In the genomic region with DNA sequence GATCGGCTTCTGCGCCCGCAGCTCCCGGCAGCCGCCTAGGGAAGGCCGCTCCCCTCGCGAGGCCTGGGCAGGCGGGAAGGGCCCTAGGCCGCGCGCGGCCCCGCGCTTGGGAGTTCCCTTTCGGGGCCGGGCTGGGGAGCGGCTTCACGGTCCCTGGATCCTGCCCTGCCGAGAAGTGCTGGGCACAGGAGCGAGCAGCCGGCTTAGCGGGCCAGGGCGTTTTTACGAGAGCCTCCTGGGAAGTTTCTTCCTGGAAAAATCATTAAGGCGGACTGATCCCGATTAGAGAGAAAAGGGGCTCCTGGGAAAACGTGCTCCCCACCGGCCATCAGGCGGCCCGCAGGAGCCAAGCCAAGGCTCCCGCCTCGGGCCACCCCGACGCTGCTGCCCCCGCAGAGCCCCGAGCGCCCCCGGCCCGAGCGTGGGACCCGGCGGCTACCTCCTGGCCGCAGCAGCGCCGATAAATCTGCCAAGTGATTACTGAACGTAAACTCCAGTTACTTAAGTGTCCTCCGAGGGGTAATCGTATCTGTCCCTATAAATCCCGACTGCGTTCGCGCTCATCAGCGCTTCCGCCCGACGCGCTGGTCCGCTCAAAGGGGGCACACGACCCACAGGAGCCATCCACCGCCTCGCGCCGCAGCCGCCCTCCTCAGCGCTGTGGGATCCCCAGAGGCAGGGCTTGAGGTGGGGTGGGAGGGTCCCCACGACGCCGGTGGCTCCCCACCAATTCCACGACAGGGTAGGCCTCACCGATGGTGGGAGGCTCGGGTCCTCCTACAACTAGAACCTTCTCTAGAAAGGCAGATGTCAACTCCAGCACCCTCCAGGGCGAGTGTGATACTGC, we compare ENCODE assay signal across 1 cellular context.
TF ChIP-seq lines count a peak whose summit lies in the region.

No MANE protein-coding gene starts in this region.

TF ChIP-seq in HEK293, 187 proteins besides CTCF, POLR2A, EP300 and RAD21 (continued from another document and continues in another):
- TF ChIP-seq, protein P1, sequence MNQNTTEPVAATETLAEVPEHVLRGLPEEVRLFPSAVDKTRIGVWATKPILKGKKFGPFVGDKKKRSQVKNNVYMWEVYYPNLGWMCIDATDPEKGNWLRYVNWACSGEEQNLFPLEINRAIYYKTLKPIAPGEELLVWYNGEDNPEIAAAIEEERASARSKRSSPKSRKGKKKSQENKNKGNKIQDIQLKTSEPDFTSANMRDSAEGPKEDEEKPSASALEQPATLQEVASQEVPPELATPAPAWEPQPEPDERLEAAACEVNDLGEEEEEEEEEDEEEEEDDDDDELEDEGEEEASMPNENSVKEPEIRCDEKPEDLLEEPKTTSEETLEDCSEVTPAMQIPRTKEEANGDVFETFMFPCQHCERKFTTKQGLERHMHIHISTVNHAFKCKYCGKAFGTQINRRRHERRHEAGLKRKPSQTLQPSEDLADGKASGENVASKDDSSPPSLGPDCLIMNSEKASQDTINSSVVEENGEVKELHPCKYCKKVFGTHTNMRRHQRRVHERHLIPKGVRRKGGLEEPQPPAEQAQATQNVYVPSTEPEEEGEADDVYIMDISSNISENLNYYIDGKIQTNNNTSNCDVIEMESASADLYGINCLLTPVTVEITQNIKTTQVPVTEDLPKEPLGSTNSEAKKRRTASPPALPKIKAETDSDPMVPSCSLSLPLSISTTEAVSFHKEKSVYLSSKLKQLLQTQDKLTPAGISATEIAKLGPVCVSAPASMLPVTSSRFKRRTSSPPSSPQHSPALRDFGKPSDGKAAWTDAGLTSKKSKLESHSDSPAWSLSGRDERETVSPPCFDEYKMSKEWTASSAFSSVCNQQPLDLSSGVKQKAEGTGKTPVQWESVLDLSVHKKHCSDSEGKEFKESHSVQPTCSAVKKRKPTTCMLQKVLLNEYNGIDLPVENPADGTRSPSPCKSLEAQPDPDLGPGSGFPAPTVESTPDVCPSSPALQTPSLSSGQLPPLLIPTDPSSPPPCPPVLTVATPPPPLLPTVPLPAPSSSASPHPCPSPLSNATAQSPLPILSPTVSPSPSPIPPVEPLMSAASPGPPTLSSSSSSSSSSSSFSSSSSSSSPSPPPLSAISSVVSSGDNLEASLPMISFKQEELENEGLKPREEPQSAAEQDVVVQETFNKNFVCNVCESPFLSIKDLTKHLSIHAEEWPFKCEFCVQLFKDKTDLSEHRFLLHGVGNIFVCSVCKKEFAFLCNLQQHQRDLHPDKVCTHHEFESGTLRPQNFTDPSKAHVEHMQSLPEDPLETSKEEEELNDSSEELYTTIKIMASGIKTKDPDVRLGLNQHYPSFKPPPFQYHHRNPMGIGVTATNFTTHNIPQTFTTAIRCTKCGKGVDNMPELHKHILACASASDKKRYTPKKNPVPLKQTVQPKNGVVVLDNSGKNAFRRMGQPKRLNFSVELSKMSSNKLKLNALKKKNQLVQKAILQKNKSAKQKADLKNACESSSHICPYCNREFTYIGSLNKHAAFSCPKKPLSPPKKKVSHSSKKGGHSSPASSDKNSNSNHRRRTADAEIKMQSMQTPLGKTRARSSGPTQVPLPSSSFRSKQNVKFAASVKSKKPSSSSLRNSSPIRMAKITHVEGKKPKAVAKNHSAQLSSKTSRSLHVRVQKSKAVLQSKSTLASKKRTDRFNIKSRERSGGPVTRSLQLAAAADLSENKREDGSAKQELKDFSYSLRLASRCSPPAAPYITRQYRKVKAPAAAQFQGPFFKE (tag by site-specific recombination; IDR thresholded peaks at IDR 0.05; ENCODE audit: borderline replicate concordance) = no peak
- TF ChIP-seq RBAK (tag by site-specific recombination; IDR thresholded peaks at IDR 0.05) = no peak
- TF ChIP-seq ZNF670 (tag by site-specific recombination; IDR thresholded peaks at IDR 0.05; ENCODE audit: low read depth) = no peak
- TF ChIP-seq, protein P2, sequence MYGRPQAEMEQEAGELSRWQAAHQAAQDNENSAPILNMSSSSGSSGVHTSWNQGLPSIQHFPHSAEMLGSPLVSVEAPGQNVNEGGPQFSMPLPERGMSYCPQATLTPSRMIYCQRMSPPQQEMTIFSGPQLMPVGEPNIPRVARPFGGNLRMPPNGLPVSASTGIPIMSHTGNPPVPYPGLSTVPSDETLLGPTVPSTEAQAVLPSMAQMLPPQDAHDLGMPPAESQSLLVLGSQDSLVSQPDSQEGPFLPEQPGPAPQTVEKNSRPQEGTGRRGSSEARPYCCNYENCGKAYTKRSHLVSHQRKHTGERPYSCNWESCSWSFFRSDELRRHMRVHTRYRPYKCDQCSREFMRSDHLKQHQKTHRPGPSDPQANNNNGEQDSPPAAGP (tag by site-specific recombination; IDR thresholded peaks at IDR 0.05) = no peak
- TF ChIP-seq SP7 (tag by site-specific recombination; IDR thresholded peaks at IDR 0.05) = no peak
- TF ChIP-seq ZNF510 (tag by site-specific recombination; IDR thresholded peaks at IDR 0.05; ENCODE audit: insufficient replicate concordance) = no peak
- TF ChIP-seq, protein P3, sequence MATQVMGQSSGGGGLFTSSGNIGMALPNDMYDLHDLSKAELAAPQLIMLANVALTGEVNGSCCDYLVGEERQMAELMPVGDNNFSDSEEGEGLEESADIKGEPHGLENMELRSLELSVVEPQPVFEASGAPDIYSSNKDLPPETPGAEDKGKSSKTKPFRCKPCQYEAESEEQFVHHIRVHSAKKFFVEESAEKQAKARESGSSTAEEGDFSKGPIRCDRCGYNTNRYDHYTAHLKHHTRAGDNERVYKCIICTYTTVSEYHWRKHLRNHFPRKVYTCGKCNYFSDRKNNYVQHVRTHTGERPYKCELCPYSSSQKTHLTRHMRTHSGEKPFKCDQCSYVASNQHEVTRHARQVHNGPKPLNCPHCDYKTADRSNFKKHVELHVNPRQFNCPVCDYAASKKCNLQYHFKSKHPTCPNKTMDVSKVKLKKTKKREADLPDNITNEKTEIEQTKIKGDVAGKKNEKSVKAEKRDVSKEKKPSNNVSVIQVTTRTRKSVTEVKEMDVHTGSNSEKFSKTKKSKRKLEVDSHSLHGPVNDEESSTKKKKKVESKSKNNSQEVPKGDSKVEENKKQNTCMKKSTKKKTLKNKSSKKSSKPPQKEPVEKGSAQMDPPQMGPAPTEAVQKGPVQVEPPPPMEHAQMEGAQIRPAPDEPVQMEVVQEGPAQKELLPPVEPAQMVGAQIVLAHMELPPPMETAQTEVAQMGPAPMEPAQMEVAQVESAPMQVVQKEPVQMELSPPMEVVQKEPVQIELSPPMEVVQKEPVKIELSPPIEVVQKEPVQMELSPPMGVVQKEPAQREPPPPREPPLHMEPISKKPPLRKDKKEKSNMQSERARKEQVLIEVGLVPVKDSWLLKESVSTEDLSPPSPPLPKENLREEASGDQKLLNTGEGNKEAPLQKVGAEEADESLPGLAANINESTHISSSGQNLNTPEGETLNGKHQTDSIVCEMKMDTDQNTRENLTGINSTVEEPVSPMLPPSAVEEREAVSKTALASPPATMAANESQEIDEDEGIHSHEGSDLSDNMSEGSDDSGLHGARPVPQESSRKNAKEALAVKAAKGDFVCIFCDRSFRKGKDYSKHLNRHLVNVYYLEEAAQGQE (tag by site-specific recombination; IDR thresholded peaks at IDR 0.05) = no peak
- TF ChIP-seq, protein P4, sequence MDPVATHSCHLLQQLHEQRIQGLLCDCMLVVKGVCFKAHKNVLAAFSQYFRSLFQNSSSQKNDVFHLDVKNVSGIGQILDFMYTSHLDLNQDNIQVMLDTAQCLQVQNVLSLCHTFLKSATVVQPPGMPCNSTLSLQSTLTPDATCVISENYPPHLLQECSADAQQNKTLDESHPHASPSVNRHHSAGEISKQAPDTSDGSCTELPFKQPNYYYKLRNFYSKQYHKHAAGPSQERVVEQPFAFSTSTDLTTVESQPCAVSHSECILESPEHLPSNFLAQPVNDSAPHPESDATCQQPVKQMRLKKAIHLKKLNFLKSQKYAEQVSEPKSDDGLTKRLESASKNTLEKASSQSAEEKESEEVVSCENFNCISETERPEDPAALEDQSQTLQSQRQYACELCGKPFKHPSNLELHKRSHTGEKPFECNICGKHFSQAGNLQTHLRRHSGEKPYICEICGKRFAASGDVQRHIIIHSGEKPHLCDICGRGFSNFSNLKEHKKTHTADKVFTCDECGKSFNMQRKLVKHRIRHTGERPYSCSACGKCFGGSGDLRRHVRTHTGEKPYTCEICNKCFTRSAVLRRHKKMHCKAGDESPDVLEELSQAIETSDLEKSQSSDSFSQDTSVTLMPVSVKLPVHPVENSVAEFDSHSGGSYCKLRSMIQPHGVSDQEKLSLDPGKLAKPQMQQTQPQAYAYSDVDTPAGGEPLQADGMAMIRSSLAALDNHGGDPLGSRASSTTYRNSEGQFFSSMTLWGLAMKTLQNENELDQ (tag by site-specific recombination; IDR thresholded peaks at IDR 0.05; ENCODE audit: low read depth) = no peak
- no peak for TF ChIP-seq HOXC10 (CRISPR knock-in tag; IDR thresholded peaks at IDR 0.05)
- no peak for TF ChIP-seq ZNF184 (tag by site-specific recombination; IDR thresholded peaks at IDR 0.05)
- no peak for TF ChIP-seq YY1 (tag by site-specific recombination; IDR thresholded peaks at IDR 0.05)
- TF ChIP-seq, protein P5, sequence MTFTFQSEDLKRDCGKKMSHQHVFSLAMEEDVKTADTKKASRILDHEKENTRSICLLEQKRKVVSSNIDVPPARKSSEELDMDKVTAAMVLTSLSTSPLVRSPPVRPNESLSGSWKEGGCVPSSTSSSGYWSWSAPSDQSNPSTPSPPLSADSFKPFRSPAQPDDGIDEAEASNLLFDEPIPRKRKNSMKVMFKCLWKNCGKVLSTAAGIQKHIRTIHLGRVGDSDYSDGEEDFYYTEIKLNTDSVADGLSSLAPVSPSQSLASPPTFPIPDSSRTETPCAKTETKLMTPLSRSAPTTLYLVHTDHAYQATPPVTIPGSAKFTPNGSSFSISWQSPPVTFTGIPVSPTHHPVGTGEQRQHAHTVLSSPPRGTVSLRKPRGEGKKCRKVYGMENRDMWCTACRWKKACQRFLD (tag by site-specific recombination; IDR thresholded peaks at IDR 0.05) = no peak
- TF ChIP-seq ZNF658 (tag by site-specific recombination; IDR thresholded peaks at IDR 0.05) = no peak
- TF ChIP-seq ZNF416 (tag by site-specific recombination; IDR thresholded peaks at IDR 0.05) = no peak
- no peak for TF ChIP-seq ZNF169 (tag by site-specific recombination; IDR thresholded peaks at IDR 0.05)
- TF ChIP-seq GLIS2 (tag by site-specific recombination; IDR thresholded peaks at IDR 0.05) = peak; percentile 55
- TF ChIP-seq ZNF292 (tag by site-specific recombination; IDR thresholded peaks at IDR 0.05; ENCODE audit: borderline replicate concordance, low read depth) = no peak
- no peak for TF ChIP-seq ZNF621 (tag by site-specific recombination; IDR thresholded peaks at IDR 0.05)
- TF ChIP-seq ZNF473 (tag by site-specific recombination; IDR thresholded peaks at IDR 0.05) = no peak
- TF ChIP-seq ZNF629 (tag by site-specific recombination; IDR thresholded peaks at IDR 0.05) = no peak
- TF ChIP-seq REPIN1 (tag by site-specific recombination; IDR thresholded peaks at IDR 0.05; ENCODE audit: low read depth) = no peak
- no peak for TF ChIP-seq ZNF354C (tag by site-specific recombination; IDR thresholded peaks at IDR 0.05; ENCODE audit: borderline replicate concordance, low read depth)
- peak; percentile 66 for TF ChIP-seq ZNF202 (tag by site-specific recombination; IDR thresholded peaks at IDR 0.05; ENCODE audit: borderline replicate concordance)
- TF ChIP-seq ZNF600 (tag by site-specific recombination; IDR thresholded peaks at IDR 0.05) = peak; percentile 19; the same call in 1 of the 2 replicates
- TF ChIP-seq, protein P6, sequence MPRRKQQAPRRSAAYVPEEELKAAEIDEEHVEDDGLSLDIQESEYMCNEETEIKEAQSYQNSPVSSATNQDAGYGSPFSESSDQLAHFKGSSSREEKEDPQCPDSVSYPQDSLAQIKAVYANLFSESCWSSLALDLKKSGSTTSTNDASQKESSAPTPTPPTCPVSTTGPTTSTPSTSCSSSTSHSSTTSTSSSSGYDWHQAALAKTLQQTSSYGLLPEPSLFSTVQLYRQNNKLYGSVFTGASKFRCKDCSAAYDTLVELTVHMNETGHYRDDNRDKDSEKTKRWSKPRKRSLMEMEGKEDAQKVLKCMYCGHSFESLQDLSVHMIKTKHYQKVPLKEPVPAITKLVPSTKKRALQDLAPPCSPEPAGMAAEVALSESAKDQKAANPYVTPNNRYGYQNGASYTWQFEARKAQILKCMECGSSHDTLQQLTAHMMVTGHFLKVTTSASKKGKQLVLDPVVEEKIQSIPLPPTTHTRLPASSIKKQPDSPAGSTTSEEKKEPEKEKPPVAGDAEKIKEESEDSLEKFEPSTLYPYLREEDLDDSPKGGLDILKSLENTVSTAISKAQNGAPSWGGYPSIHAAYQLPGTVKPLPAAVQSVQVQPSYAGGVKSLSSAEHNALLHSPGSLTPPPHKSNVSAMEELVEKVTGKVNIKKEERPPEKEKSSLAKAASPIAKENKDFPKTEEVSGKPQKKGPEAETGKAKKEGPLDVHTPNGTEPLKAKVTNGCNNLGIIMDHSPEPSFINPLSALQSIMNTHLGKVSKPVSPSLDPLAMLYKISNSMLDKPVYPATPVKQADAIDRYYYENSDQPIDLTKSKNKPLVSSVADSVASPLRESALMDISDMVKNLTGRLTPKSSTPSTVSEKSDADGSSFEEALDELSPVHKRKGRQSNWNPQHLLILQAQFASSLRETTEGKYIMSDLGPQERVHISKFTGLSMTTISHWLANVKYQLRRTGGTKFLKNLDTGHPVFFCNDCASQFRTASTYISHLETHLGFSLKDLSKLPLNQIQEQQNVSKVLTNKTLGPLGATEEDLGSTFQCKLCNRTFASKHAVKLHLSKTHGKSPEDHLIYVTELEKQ (tag by site-specific recombination; IDR thresholded peaks at IDR 0.05; ENCODE audit: borderline replicate concordance) = no peak
- TF ChIP-seq OVOL3 (tag by site-specific recombination; IDR thresholded peaks at IDR 0.05) = no peak
- no peak for TF ChIP-seq ZNF341 (tag by site-specific recombination; IDR thresholded peaks at IDR 0.05; ENCODE audit: low read depth)
- TF ChIP-seq, protein P7, sequence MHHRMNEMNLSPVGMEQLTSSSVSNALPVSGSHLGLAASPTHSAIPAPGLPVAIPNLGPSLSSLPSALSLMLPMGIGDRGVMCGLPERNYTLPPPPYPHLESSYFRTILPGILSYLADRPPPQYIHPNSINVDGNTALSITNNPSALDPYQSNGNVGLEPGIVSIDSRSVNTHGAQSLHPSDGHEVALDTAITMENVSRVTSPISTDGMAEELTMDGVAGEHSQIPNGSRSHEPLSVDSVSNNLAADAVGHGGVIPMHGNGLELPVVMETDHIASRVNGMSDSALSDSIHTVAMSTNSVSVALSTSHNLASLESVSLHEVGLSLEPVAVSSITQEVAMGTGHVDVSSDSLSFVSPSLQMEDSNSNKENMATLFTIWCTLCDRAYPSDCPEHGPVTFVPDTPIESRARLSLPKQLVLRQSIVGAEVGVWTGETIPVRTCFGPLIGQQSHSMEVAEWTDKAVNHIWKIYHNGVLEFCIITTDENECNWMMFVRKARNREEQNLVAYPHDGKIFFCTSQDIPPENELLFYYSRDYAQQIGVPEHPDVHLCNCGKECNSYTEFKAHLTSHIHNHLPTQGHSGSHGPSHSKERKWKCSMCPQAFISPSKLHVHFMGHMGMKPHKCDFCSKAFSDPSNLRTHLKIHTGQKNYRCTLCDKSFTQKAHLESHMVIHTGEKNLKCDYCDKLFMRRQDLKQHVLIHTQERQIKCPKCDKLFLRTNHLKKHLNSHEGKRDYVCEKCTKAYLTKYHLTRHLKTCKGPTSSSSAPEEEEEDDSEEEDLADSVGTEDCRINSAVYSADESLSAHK (tag by site-specific recombination; IDR thresholded peaks at IDR 0.05) = no peak
- TF ChIP-seq ZSCAN16 (tag by site-specific recombination; IDR thresholded peaks at IDR 0.05) = no peak
- 0 out of 2 replicates have a peak, but pooled peaks have one; percentile 12 for TF ChIP-seq ZNF660 (tag by site-specific recombination; IDR thresholded peaks at IDR 0.05)
- no peak for TF ChIP-seq ZBTB7A (tag by site-specific recombination; IDR thresholded peaks at IDR 0.05; ENCODE audit: low read depth)
- no peak for TF ChIP-seq BCL11B (tag by site-specific recombination; IDR thresholded peaks at IDR 0.05; ENCODE audit: low read depth)
